In genomic region chr11:122441702-122442092, GRCh38 we compare ENCODE assay signal across 14 cellular contexts.
DNase-seq lines count a peak whose midpoint lies in the region; ATAC-seq and TF ChIP-seq lines count a peak whose summit lies in the region.
"Had no signal": no experiment of that assay in that cellular context is flagged by ENCODE, and none has a peak within 500 bp of the region (broad histone marks: within the 10 kb centered on the region; RNA-seq: fewer than 3 reads in every experiment).

No MANE protein-coding gene starts in this region.

- intact Hi-C loops in heart right ventricle (cut with DNase I): loop anchor here in 4 of 10 donors (5.0 to 10.0 kb wide), 6 partner anchors 74 to 229 kb away; no protein-coding TSS in a partner anchor
- intact Hi-C loops in cardiac septum (cut with DNase I): loop anchor here (5.0 kb wide), 1 partner anchor 124 kb away; no protein-coding TSS in a partner anchor
- intact Hi-C loops in uterus (cut with DNase I; ENCODE audit: low total_unique reads): no loop called here

- TF ChIP-seq CTCF in heart right ventricle (IDR thresholded peaks at IDR 0.05) (no peak), uterus (IDR thresholded peaks at IDR 0.05) (no peak), WERI-Rb-1 (IDR thresholded peaks at IDR 0.05; ENCODE audit: low read depth, low read length) (no peak)

- no peak overlapping the region for H3K4me3 Mint-ChIP-seq in activated naive CD8-positive, alpha-beta T cell treated with anti-CD3 and anti-CD28 coated beads for 36 hours
- H3K4me3 Mint-ChIP-seq: T-cell had no signal

- peaks cover 11% of the 10 kb centered on the region for H3K27me3 Mint-ChIP-seq in activated naive CD8-positive, alpha-beta T cell treated with anti-CD3 and anti-CD28 coated beads for 36 hours

- H3K36me3 ChIP-seq in heart right ventricle (no peaks in the 10 kb centered on the region), uterus (no peaks in the 10 kb centered on the region), WERI-Rb-1 (no peaks in the 10 kb centered on the region)

- H3K4me1 Mint-ChIP-seq in activated naive CD8-positive, alpha-beta T cell treated with anti-CD3 and anti-CD28 coated beads for 36 hours: no peaks in the 10 kb centered on the region

- no peak for ATAC-seq in heart right ventricle
- ATAC-seq: body of pancreas, mucosa of descending colon, T-cell had no signal

- H3K4me3 ChIP-seq in heart right ventricle (peak overlapping the region in 9 of 10 donors; percentile 38 to 68 (median 58)), uterus (peak overlapping the region; percentile 42 to 54), WERI-Rb-1 (ENCODE audit: low read depth, low read length) (no peak overlapping the region)
- H3K4me3 ChIP-seq: body of pancreas, mucosa of descending colon had no signal

- H3K27ac ChIP-seq in heart right ventricle (peak overlapping the region in 9 of 10 donors; percentile 42 to 85 (median 83)), uterus (peak overlapping the region; percentile 24 to 60), WERI-Rb-1 (no peak overlapping the region)
- H3K27ac ChIP-seq: body of pancreas, C4-2B had no signal

- no peaks in the 10 kb centered on the region for H3K36me3 Mint-ChIP-seq in activated naive CD8-positive, alpha-beta T cell treated with anti-CD3 and anti-CD28 coated beads for 36 hours
- H3K36me3 Mint-ChIP-seq: T-cell had no signal

- H3K4me1 ChIP-seq in heart right ventricle (peaks cover 0 to 25% (median 7%) of the 10 kb centered on the region in 9 donors), uterus (no peaks in the 10 kb centered on the region)

- H3K27ac Mint-ChIP-seq in activated naive CD8-positive, alpha-beta T cell treated with anti-CD3 and anti-CD28 coated beads for 36 hours: no peak overlapping the region
- H3K27ac Mint-ChIP-seq: T-cell had no signal

- no peak for DNase-seq in heart right ventricle
- no peak for DNase-seq in cardiac septum (ENCODE audit: low spot score)
- DNase-seq in cerebellar cortex (ENCODE audit: low spot score): peak; percentile 1
- peak; percentile 39 for DNase-seq in midbrain (lab: John Stamatoyannopoulos, UW)
- no peak for DNase-seq in uterus
- no peak for DNase-seq in stimulated activated CD4-positive, alpha-beta T cell treated with anti-CD3 and anti-CD28 coated beads, Interleukin-4, amount 100 ng/mL, for 24 hours
- no peak for DNase-seq in WERI-Rb-1
- DNase-seq in activated naive CD8-positive, alpha-beta T cell treated with anti-CD3 and anti-CD28 coated beads for 36 hours: no peak
- DNase-seq: foreskin melanocyte, NCI-H526 treated with DMSO at 0.1 percent for 48 hours, T-cell had no signal

- no peaks in the 10 kb centered on the region for H3K9me3 Mint-ChIP-seq in activated naive CD8-positive, alpha-beta T cell treated with anti-CD3 and anti-CD28 coated beads for 36 hours

- WGBS in heart right ventricle, 2 donors: 30 to 47% methylated on average over 5 of the region's 5 CpGs

- peaks cover 0 to 15% (median 0%) of the 10 kb centered on the region in 7 donors for H3K27me3 ChIP-seq in heart right ventricle
- no peaks in the 10 kb centered on the region for H3K27me3 ChIP-seq in uterus
- H3K27me3 ChIP-seq in WERI-Rb-1 (ENCODE audit: insufficient read depth, low read depth, severe bottlenecking): peaks cover 12% of the 10 kb centered on the region
- H3K27me3 ChIP-seq: body of pancreas had no signal

- TF ChIP-seq POLR2A in uterus (IDR thresholded peaks at IDR 0.05): no peak

- H3K9me3 ChIP-seq in heart right ventricle: no peaks in the 10 kb centered on the region
- H3K9me3 ChIP-seq in uterus: no peaks in the 10 kb centered on the region
- H3K9me3 ChIP-seq in WERI-Rb-1 (ENCODE audit: severe bottlenecking): no peaks in the 10 kb centered on the region
- H3K9me3 ChIP-seq: body of pancreas, mucosa of descending colon had no signal

Comparison
In these comparisons a context has a peak if more than half of its experiments do, and no peak if none do; other contexts are left out.
1. DNase-seq: peak in cerebellar cortex (single experiment) and midbrain (single experiment); none in heart right ventricle (0 of 2), cardiac septum (single experiment), uterus (0 of 2), stimulated activated CD4-positive, alpha-beta T cell treated with anti-CD3 and anti-CD28 coated beads, Interleukin-4, amount 100 ng/mL, for 24 hours (single experiment), WERI-Rb-1 (single experiment) and activated naive CD8-positive, alpha-beta T cell treated with anti-CD3 and anti-CD28 coated beads for 36 hours (single experiment).